ENCODE assay signal across 30 cellular contexts in genomic region chr9:96494215-96494800, GRCh38. TPM values are rescaled to one million over a fixed set of nuclear protein-coding genes. Genes with fewer than 3 reads are reported as not detected.
DNase-seq lines count a peak whose midpoint lies in the region; ATAC-seq and TF ChIP-seq lines count a peak whose summit lies in the region.
"Had no signal": no experiment of that assay in that cellular context is flagged by ENCODE, and none has a peak within 500 bp of the region (broad histone marks: within the 10 kb centered on the region; RNA-seq: fewer than 3 reads in every experiment).

No MANE protein-coding gene starts in this region.

- TF ChIP-seq CTCF in H9 (conservative IDR thresholded peaks at IDR 0.05), result no peak
- TF ChIP-seq CTCF in dorsolateral prefrontal cortex (IDR thresholded peaks at IDR 0.05 in 54 of 56, conservative IDR thresholded peaks at IDR 0.05 in 2 of 56; ENCODE audit: low read depth in 1 of 56, partially characterized antibody in 56 of 56), result no peak
- TF ChIP-seq CTCF in nephron progenitor cell (IDR thresholded peaks at IDR 0.05), result no peak
- TF ChIP-seq CTCF in brain microvascular endothelial cell (IDR thresholded peaks at IDR 0.05; ENCODE audit: low read depth, low read length, missing control alignments), result no peak

- no peak overlapping the region for H3K4ac ChIP-seq in H9 (ENCODE audit: low read depth, low read length)

- peaks cover 10% of the 10 kb centered on the region for H3K36me3 ChIP-seq in brain microvascular endothelial cell (replicated peaks)

- no peaks in the 10 kb centered on the region for H3K9me3 Mint-ChIP-seq in H9
- H3K9me3 Mint-ChIP-seq in nephron progenitor cell, result no peaks in the 10 kb centered on the region
- H3K9me3 Mint-ChIP-seq: activated CD8-positive, alpha-beta T cell treated with anti-CD3 and anti-CD28 coated beads for 36 hours; activated T-helper 17 cell treated with anti-CD3 and anti-CD28 coated beads, Interleukin-2, amount 50 U/mL, for 72 hours; CD4-positive, alpha-beta T cell; naive B cell had no signal

- H3K56ac ChIP-seq in H9 (ENCODE audit: insufficient read length, low read depth, low read length), result no peak overlapping the region

- no peak overlapping the region for H3T11ph ChIP-seq in H9 (ENCODE audit: low read length)

- H2AFZ ChIP-seq in H9 (ENCODE audit: low read length), result no peak overlapping the region

- H2AK5ac ChIP-seq in H9 (ENCODE audit: insufficient read length, low read length), result no peak overlapping the region

- H2BK120ac ChIP-seq in H9 (ENCODE audit: low read depth, low read length, poor library complexity, severe bottlenecking), result no peak overlapping the region

- H3K14ac ChIP-seq in H9 (ENCODE audit: insufficient read depth, low read length), result peak overlapping the region; percentile 60; the same call in 1 of the 2 replicates

- no peak for ATAC-seq in HG02588 (IDR thresholded peaks at IDR 0.05; ENCODE audit: unreplicated experiment)
- ATAC-seq: A549; activated CD8-positive, alpha-beta T cell treated with anti-CD3 and anti-CD28 coated beads for 36 hours; activated T-helper 17 cell treated with anti-CD3 and anti-CD28 coated beads, Interleukin-2, amount 50 U/mL, for 72 hours; foreskin keratinocyte; Panc1 had no signal

- no peak overlapping the region for H3K9ac ChIP-seq in H9 (ENCODE audit: extremely low read depth, insufficient read length, low read length)

- H4K5ac ChIP-seq in H9 (ENCODE audit: insufficient read length, low read depth, low read length), result no peak overlapping the region

- in situ Hi-C loops in brain microvascular endothelial cell (cut with HindIII; ENCODE audit: low pct_ligation_motif_present, low sequenced_read_pairs), result no loop called here

- no peak overlapping the region for H3K27ac ChIP-seq in H9 (ENCODE audit: insufficient read length, low read depth, low read length)
- H3K27ac ChIP-seq in dorsolateral prefrontal cortex, result peak overlapping the region in 35 of 59 donors; percentile 4 to 87 (median 56)
- H3K27ac ChIP-seq in brain microvascular endothelial cell, result no peak overlapping the region
- H3K27ac ChIP-seq: A549, foreskin keratinocyte had no signal

- no peak overlapping the region for H2BK5ac ChIP-seq in H9 (ENCODE audit: insufficient read length, low read length)

- H3K79me2 ChIP-seq in H9 (ENCODE audit: insufficient read depth, low read length), result no peaks in the 10 kb centered on the region

- H3K23ac ChIP-seq in H9 (ENCODE audit: insufficient read length, low read depth, low read length), result no peak overlapping the region

- no peaks in the 10 kb centered on the region for H3K27me3 Mint-ChIP-seq in H9 (ENCODE audit: low read depth)
- H3K27me3 Mint-ChIP-seq in nephron progenitor cell (ENCODE audit: low read depth, poor library complexity), result peaks cover 3% of the 10 kb centered on the region
- H3K27me3 Mint-ChIP-seq: activated CD8-positive, alpha-beta T cell treated with anti-CD3 and anti-CD28 coated beads for 36 hours; activated T-helper 17 cell treated with anti-CD3 and anti-CD28 coated beads, Interleukin-2, amount 50 U/mL, for 72 hours; CD4-positive, alpha-beta T cell; naive B cell had no signal

- no peaks in the 10 kb centered on the region for H3K27me3 ChIP-seq in H9 (ENCODE audit: insufficient read depth, low read length)
- H3K27me3 ChIP-seq in dorsolateral prefrontal cortex, result no peaks in the 10 kb centered on the region
- no peaks in the 10 kb centered on the region for H3K27me3 ChIP-seq in brain microvascular endothelial cell (replicated peaks)
- H3K27me3 ChIP-seq: foreskin keratinocyte had no signal

- intact Hi-C loops in dorsolateral prefrontal cortex (cut with DNase I), result no loop called here

- no peak overlapping the region for H3K4me2 ChIP-seq in H9 (ENCODE audit: insufficient read depth, insufficient read length, low read length)
- H3K4me2 ChIP-seq: A549 had no signal

- no peak overlapping the region for H2BK15ac ChIP-seq in H9 (ENCODE audit: low read depth, low read length)

- WGBS in H9 (ENCODE audit: extremely low coverage, insufficient read length, low lambda C conversion rate), result no CpG with 5 or more reads among the region's 8 CpGs

- H3K4me3 Mint-ChIP-seq in H9 (no peak overlapping the region), nephron progenitor cell (no peak overlapping the region)
- H3K4me3 Mint-ChIP-seq: activated CD8-positive, alpha-beta T cell treated with anti-CD3 and anti-CD28 coated beads for 36 hours; activated T-helper 17 cell treated with anti-CD3 and anti-CD28 coated beads, Interleukin-2, amount 50 U/mL, for 72 hours; CD4-positive, alpha-beta T cell; naive B cell had no signal

- H2BK20ac ChIP-seq in H9 (ENCODE audit: low read depth, low read length, poor library complexity, severe bottlenecking), result no peak overlapping the region

- H3K4me3 ChIP-seq in dorsolateral prefrontal cortex (no peak overlapping the region), brain microvascular endothelial cell (ENCODE audit: low read depth, low read length) (no peak overlapping the region)
- H3K4me3 ChIP-seq: A549 had no signal

- H3K9me3 ChIP-seq in H9 (ENCODE audit: control insufficient read depth, low read depth, low read length), result no peaks in the 10 kb centered on the region
- H3K9me3 ChIP-seq: A549 had no signal

- no peaks in the 10 kb centered on the region for H3K79me1 ChIP-seq in H9 (ENCODE audit: insufficient read depth, low read depth, low read length, poor library complexity, severe bottlenecking)

- peaks cover 8 to 26% (median 25%) of the 10 kb centered on the region in 3 experiments for H3K36me3 Mint-ChIP-seq in H9 (ENCODE audit: insufficient read depth in 1 of 3, low read depth in 3 of 3)
- H3K36me3 Mint-ChIP-seq in nephron progenitor cell (ENCODE audit: low read depth), result peaks cover 31% of the 10 kb centered on the region

- no peaks in the 10 kb centered on the region for H3K23me2 ChIP-seq in H9 (ENCODE audit: insufficient read length, low read depth, low read length, poor library complexity, severe bottlenecking)

- DNase-seq in AG08395 (ENCODE audit: low spot score) (peak; percentile 15), H9 (no peak), dorsolateral prefrontal cortex (no peak), nephron progenitor cell (no peak), NCI-H774 (lab: John Stamatoyannopoulos, UW) (no peak), brain microvascular endothelial cell (no peak)
- DNase-seq in activated naive CD4-positive, alpha-beta T cell (lab: John Stamatoyannopoulos, UW), result no peak
- DNase-seq: activated CD4-positive, alpha-beta T cell treated with anti-CD3 and anti-CD28 coated beads for 1 hour; activated CD8-positive, alpha-beta T cell treated with anti-CD3 and anti-CD28 coated beads for 36 hours; activated naive CD4-positive, alpha-beta T cell treated with anti-CD3 and anti-CD28 coated beads, Interleukin-2, amount 50 U/mL, for 16 hours; caudate nucleus; CD4-positive, alpha-beta T cell; EL; foreskin keratinocyte; GOT3; head of caudate nucleus; KBM-7; midbrain; naive B cell; NCI-H1105 treated with DMSO at 0.1 percent for 48 hours; NCI-H2029; NCI-H510A treated with DMSO at 0.1 percent for 48 hours; NK-92 treated with Interleukin-12 subunit alpha and Interleukin-12 subunit beta, amount 100 ng/mL, for 24 hours; occipital lobe; SHP77 treated with DMSO at 0.1 percent for 48 hours; stimulated activated naive CD4-positive, alpha-beta T cell had no signal

- no peak overlapping the region for H3K18ac ChIP-seq in H9 (ENCODE audit: insufficient read length, low read depth, low read length)

- H4K8ac ChIP-seq in H9 (replicated peaks; ENCODE audit: insufficient read length, low read depth, low read length), result no peak overlapping the region

- peaks cover 13 to 17% of the 10 kb centered on the region in 2 experiments for H3K4me1 Mint-ChIP-seq in H9
- H3K4me1 Mint-ChIP-seq in nephron progenitor cell, result peaks cover 50% of the 10 kb centered on the region

- no peak overlapping the region for H4K91ac ChIP-seq in H9 (ENCODE audit: insufficient read length, low read depth, low read length)

- no peak overlapping the region for H2BK12ac ChIP-seq in H9 (ENCODE audit: insufficient read length, low read depth, low read length)

- H3K27ac Mint-ChIP-seq in H9 (peak overlapping the region; percentile 79 to 83 (median 81); a peak in 4 of 7 replicates), nephron progenitor cell (peak overlapping the region; percentile 86)
- H3K27ac Mint-ChIP-seq: activated CD8-positive, alpha-beta T cell treated with anti-CD3 and anti-CD28 coated beads for 36 hours; activated T-helper 17 cell treated with anti-CD3 and anti-CD28 coated beads, Interleukin-2, amount 50 U/mL, for 72 hours; CD4-positive, alpha-beta T cell; naive B cell had no signal

- H4K20me1 ChIP-seq in H9 (ENCODE audit: control insufficient read depth, insufficient read depth, insufficient read length), result no peaks in the 10 kb centered on the region

- H3K4me1 ChIP-seq in H9 (ENCODE audit: insufficient read depth, low read length), result peaks cover 4% of the 10 kb centered on the region; the same call in 1 of the 2 replicates
- H3K4me1 ChIP-seq: A549, foreskin keratinocyte had no signal

RNA-seq across cellular contexts. Expression of gene HABP4, which starts 44.3 kb away (rescaled TPM):
- total RNA-seq in H9 (2021) (6.8 and 7.5 TPM in 2 replicates), dorsolateral prefrontal cortex (100 to 1,000 TPM in 42 of 120 experiments, 10 to 100 TPM in 78; 55.7 to 140 (median 94.3) TPM)

Comparison
In these comparisons a context has a peak if more than half of its experiments do, and no peak if none do; other contexts are left out.
1. H3K27ac ChIP-seq: peak in dorsolateral prefrontal cortex (35 of 59); none in H9 (single experiment) and brain microvascular endothelial cell (single experiment).